In genomic region chr12:54164402-54165145, GRCh38 we compare ENCODE assay signal across 1 cellular context.
TF ChIP-seq lines count a peak whose summit lies in the region.

No MANE protein-coding gene starts in this region.

TF ChIP-seq in GM23338, 12 proteins besides CTCF, POLR2A, EP300 and RAD21 (continued from another document):
- TF ChIP-seq, protein P1, sequence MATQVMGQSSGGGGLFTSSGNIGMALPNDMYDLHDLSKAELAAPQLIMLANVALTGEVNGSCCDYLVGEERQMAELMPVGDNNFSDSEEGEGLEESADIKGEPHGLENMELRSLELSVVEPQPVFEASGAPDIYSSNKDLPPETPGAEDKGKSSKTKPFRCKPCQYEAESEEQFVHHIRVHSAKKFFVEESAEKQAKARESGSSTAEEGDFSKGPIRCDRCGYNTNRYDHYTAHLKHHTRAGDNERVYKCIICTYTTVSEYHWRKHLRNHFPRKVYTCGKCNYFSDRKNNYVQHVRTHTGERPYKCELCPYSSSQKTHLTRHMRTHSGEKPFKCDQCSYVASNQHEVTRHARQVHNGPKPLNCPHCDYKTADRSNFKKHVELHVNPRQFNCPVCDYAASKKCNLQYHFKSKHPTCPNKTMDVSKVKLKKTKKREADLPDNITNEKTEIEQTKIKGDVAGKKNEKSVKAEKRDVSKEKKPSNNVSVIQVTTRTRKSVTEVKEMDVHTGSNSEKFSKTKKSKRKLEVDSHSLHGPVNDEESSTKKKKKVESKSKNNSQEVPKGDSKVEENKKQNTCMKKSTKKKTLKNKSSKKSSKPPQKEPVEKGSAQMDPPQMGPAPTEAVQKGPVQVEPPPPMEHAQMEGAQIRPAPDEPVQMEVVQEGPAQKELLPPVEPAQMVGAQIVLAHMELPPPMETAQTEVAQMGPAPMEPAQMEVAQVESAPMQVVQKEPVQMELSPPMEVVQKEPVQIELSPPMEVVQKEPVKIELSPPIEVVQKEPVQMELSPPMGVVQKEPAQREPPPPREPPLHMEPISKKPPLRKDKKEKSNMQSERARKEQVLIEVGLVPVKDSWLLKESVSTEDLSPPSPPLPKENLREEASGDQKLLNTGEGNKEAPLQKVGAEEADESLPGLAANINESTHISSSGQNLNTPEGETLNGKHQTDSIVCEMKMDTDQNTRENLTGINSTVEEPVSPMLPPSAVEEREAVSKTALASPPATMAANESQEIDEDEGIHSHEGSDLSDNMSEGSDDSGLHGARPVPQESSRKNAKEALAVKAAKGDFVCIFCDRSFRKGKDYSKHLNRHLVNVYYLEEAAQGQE (IDR thresholded peaks at IDR 0.05; ENCODE audit: unreplicated experiment) = no peak
- TF ChIP-seq, protein P2, sequence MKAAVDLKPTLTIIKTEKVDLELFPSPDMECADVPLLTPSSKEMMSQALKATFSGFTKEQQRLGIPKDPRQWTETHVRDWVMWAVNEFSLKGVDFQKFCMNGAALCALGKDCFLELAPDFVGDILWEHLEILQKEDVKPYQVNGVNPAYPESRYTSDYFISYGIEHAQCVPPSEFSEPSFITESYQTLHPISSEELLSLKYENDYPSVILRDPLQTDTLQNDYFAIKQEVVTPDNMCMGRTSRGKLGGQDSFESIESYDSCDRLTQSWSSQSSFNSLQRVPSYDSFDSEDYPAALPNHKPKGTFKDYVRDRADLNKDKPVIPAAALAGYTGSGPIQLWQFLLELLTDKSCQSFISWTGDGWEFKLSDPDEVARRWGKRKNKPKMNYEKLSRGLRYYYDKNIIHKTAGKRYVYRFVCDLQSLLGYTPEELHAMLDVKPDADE (IDR thresholded peaks at IDR 0.05) = no peak
- TF ChIP-seq CREB1 (CRISPR knock-in tag; IDR thresholded peaks at IDR 0.05; ENCODE audit: low read depth) (no peak), ZNF331 (CRISPR knock-in tag; IDR thresholded peaks at IDR 0.05; ENCODE audit: low read depth) (no peak), EZH2phosphoT487 (IDR thresholded peaks at IDR 0.05; ENCODE audit: unreplicated experiment) (no peak), POLR2AphosphoS5 (IDR thresholded peaks at IDR 0.05; ENCODE audit: low read depth) (no peak), EZH2 (IDR thresholded peaks at IDR 0.05; ENCODE audit: low read depth, unreplicated experiment) (no peak), STAT1 (IDR thresholded peaks at IDR 0.05; ENCODE audit: unreplicated experiment) (no peak)
- TF ChIP-seq, protein P3, sequence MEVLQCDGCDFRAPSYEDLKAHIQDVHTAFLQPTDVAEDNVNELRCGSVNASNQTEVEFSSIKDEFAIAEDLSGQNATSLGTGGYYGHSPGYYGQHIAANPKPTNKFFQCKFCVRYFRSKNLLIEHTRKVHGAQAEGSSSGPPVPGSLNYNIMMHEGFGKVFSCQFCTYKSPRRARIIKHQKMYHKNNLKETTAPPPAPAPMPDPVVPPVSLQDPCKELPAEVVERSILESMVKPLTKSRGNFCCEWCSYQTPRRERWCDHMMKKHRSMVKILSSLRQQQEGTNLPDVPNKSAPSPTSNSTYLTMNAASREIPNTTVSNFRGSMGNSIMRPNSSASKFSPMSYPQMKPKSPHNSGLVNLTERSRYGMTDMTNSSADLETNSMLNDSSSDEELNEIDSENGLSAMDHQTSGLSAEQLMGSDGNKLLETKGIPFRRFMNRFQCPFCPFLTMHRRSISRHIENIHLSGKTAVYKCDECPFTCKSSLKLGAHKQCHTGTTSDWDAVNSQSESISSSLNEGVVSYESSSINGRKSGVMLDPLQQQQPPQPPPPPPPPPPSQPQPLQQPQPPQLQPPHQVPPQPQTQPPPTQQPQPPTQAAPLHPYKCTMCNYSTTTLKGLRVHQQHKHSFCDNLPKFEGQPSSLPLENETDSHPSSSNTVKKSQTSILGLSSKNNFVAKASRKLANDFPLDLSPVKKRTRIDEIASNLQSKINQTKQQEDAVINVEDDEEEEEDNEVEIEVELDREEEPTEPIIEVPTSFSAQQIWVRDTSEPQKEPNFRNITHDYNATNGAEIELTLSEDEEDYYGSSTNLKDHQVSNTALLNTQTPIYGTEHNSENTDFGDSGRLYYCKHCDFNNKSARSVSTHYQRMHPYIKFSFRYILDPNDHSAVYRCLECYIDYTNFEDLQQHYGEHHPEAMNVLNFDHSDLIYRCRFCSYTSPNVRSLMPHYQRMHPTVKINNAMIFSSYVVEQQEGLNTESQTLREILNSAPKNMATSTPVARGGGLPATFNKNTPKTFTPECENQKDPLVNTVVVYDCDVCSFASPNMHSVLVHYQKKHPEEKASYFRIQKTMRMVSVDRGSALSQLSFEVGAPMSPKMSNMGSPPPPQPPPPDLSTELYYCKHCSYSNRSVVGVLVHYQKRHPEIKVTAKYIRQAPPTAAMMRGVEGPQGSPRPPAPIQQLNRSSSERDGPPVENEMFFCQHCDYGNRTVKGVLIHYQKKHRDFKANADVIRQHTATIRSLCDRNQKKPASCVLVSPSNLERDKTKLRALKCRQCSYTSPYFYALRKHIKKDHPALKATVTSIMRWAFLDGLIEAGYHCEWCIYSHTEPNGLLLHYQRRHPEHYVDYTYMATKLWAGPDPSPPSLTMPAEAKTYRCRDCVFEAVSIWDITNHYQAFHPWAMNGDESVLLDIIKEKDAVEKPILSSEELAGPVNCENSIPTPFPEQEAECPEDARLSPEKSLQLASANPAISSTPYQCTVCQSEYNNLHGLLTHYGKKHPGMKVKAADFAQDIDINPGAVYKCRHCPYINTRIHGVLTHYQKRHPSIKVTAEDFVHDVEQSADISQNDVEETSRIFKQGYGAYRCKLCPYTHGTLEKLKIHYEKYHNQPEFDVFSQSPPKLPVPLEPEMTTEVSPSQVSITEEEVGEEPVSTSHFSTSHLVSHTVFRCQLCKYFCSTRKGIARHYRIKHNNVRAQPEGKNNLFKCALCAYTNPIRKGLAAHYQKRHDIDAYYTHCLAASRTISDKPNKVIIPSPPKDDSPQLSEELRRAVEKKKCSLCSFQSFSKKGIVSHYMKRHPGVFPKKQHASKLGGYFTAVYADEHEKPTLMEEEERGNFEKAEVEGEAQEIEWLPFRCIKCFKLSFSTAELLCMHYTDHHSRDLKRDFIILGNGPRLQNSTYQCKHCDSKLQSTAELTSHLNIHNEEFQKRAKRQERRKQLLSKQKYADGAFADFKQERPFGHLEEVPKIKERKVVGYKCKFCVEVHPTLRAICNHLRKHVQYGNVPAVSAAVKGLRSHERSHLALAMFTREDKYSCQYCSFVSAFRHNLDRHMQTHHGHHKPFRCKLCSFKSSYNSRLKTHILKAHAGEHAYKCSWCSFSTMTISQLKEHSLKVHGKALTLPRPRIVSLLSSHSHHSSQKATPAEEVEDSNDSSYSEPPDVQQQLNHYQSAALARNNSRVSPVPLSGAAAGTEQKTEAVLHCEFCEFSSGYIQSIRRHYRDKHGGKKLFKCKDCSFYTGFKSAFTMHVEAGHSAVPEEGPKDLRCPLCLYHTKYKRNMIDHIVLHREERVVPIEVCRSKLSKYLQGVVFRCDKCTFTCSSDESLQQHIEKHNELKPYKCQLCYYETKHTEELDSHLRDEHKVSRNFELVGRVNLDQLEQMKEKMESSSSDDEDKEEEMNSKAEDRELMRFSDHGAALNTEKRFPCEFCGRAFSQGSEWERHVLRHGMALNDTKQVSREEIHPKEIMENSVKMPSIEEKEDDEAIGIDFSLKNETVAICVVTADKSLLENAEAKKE (CRISPR knock-in tag; IDR thresholded peaks at IDR 0.05) = no peak
